Comparison of ENCODE assay signal across 19 cellular contexts in genomic region chr3:48711727-48712126, GRCh38. TPM values are rescaled to one million over a fixed set of nuclear protein-coding genes. Genes with fewer than 3 reads are reported as not detected.
DNase-seq lines count a peak whose midpoint lies in the region; ATAC-seq and TF ChIP-seq lines count a peak whose summit lies in the region.
"Had no signal": no experiment of that assay in that cellular context is flagged by ENCODE, and none has a peak within 500 bp of the region (broad histone marks: within the 10 kb centered on the region; RNA-seq: fewer than 3 reads in every experiment).

No MANE protein-coding gene starts in this region.

- H2AFZ ChIP-seq in H9 (ENCODE audit: low read length), result no peak overlapping the region

- peak overlapping the region; percentile 48 for H3K4me2 ChIP-seq in BLaER1
- no peak overlapping the region for H3K4me2 ChIP-seq in H9 (ENCODE audit: insufficient read depth, insufficient read length, low read length)

- H3K36me3 Mint-ChIP-seq in H9 (ENCODE audit: insufficient read depth in 1 of 3, low read depth in 3 of 3), result peaks cover 43 to 88% (median 86%) of the 10 kb centered on the region in 3 experiments
- H3K36me3 Mint-ChIP-seq in activated T-helper 2 cell treated with anti-CD3 and anti-CD28 coated beads, Interferon-gamma antibody, Interleukin-2, Interleukin-4, amounts not matched to agents 10 μg/mL and 5 μg/mL and 100 μg/mL, durations not matched to agents 14 hours and 24 hours and 36 hours (ENCODE audit: low read depth), result peaks cover 63% of the 10 kb centered on the region
- H3K36me3 Mint-ChIP-seq in mesothelial cell of epicardium, result peaks cover 30% of the 10 kb centered on the region

- H3K9me3 Mint-ChIP-seq in H9 (no peaks in the 10 kb centered on the region; a peak in 1 of 5 replicates), mesothelial cell of epicardium (no peaks in the 10 kb centered on the region)
- H3K9me3 Mint-ChIP-seq in activated T-helper 2 cell treated with anti-CD3 and anti-CD28 coated beads, Interferon-gamma antibody, Interleukin-2, Interleukin-4, amounts not matched to agents 10 μg/mL and 5 μg/mL and 100 μg/mL, durations not matched to agents 14 hours and 24 hours and 36 hours, result no peaks in the 10 kb centered on the region
- H3K9me3 Mint-ChIP-seq: activated CD4-positive, alpha-beta T cell treated with anti-CD3 and anti-CD28 coated beads, Interleukin-2, amount 10 ng/mL, durations not matched to agents 24 days and 14 days had no signal

- H2AK5ac ChIP-seq in H9 (ENCODE audit: insufficient read length, low read length), result no peak overlapping the region

- H4K8ac ChIP-seq in H9 (replicated peaks; ENCODE audit: insufficient read length, low read depth, low read length), result no peak overlapping the region

- no peak overlapping the region for H2BK20ac ChIP-seq in H9 (ENCODE audit: low read depth, low read length, poor library complexity, severe bottlenecking)

- H4K5ac ChIP-seq in H9 (ENCODE audit: insufficient read length, low read depth, low read length), result no peak overlapping the region

- H3K23me2 ChIP-seq in H9 (ENCODE audit: insufficient read length, low read depth, low read length, poor library complexity, severe bottlenecking), result no peaks in the 10 kb centered on the region

- ATAC-seq in left ventricle myocardium superior, result no peak
- ATAC-seq: foreskin keratinocyte, Panc1 had no signal

- TF ChIP-seq CTCF in H9 (conservative IDR thresholded peaks at IDR 0.05) (no peak), mesothelial cell of epicardium (IDR thresholded peaks at IDR 0.05; ENCODE audit: unreplicated experiment) (no peak), lower leg skin (IDR thresholded peaks at IDR 0.05) (no peak)

- H3K4me3 Mint-ChIP-seq in H9 (no peak overlapping the region), mesothelial cell of epicardium (no peak overlapping the region)
- H3K4me3 Mint-ChIP-seq in activated T-helper 2 cell treated with anti-CD3 and anti-CD28 coated beads, Interferon-gamma antibody, Interleukin-2, Interleukin-4, amounts not matched to agents 10 μg/mL and 5 μg/mL and 100 μg/mL, durations not matched to agents 14 hours and 24 hours and 36 hours (ENCODE audit: low read depth), result no peak overlapping the region
- H3K4me3 Mint-ChIP-seq: activated CD4-positive, alpha-beta T cell treated with anti-CD3 and anti-CD28 coated beads, Interleukin-2, amount 10 ng/mL, durations not matched to agents 24 days and 14 days had no signal

- no CpG with 5 or more reads among the region's 2 CpGs for WGBS in H9 (ENCODE audit: extremely low coverage, insufficient read length, low lambda C conversion rate)
- 62 to 65% methylated on average over 2 of the region's 2 CpGs for WGBS in lower leg skin, 2 donors

- no peak overlapping the region for H3K14ac ChIP-seq in H9 (ENCODE audit: insufficient read depth, low read length)

- H3K4me1 ChIP-seq in BLaER1 (peaks cover 80% of the 10 kb centered on the region), H9 (ENCODE audit: insufficient read depth, low read length) (no peaks in the 10 kb centered on the region; the same call in 1 of the 2 replicates)
- H3K4me1 ChIP-seq: HAP-1 had no signal

- H3K27me3 ChIP-seq in BLaER1 (no peaks in the 10 kb centered on the region), H9 (ENCODE audit: insufficient read depth, low read length) (no peaks in the 10 kb centered on the region)
- H3K27me3 ChIP-seq: foreskin keratinocyte, suprapubic skin had no signal

- no peaks in the 10 kb centered on the region; the same call in 1 of the 2 replicates for H3K27me3 Mint-ChIP-seq in H9 (ENCODE audit: low read depth)
- no peaks in the 10 kb centered on the region for H3K27me3 Mint-ChIP-seq in activated T-helper 2 cell treated with anti-CD3 and anti-CD28 coated beads, Interferon-gamma antibody, Interleukin-2, Interleukin-4, amounts not matched to agents 10 μg/mL and 5 μg/mL and 100 μg/mL, durations not matched to agents 14 hours and 24 hours and 36 hours (ENCODE audit: low read depth)
- H3K27me3 Mint-ChIP-seq in mesothelial cell of epicardium (ENCODE audit: low read depth), result no peaks in the 10 kb centered on the region
- H3K27me3 Mint-ChIP-seq: activated CD4-positive, alpha-beta T cell treated with anti-CD3 and anti-CD28 coated beads, Interleukin-2, amount 10 ng/mL, durations not matched to agents 24 days and 14 days had no signal

- TF ChIP-seq POLR2A in lower leg skin (IDR thresholded peaks at IDR 0.05), result no peak

- H3K18ac ChIP-seq in H9 (ENCODE audit: insufficient read length, low read depth, low read length), result no peak overlapping the region

- no peak overlapping the region for H3K56ac ChIP-seq in H9 (ENCODE audit: insufficient read length, low read depth, low read length)

- H4K20me1 ChIP-seq in BLaER1 (peaks cover 93% of the 10 kb centered on the region), H9 (ENCODE audit: control insufficient read depth, insufficient read depth, insufficient read length) (no peaks in the 10 kb centered on the region)

- DNase-seq in H9, result no peak
- DNase-seq in activated T-helper 2 cell treated with anti-CD3 and anti-CD28 coated beads, Interferon-gamma antibody, Interleukin-2, Interleukin-4, amounts not matched to agents 10 μg/mL and 5 μg/mL and 100 μg/mL, durations not matched to agents 14 hours and 24 hours and 36 hours (ENCODE audit: low spot score), result no peak
- DNase-seq in mesothelial cell of epicardium (ENCODE audit: low spot score in 2 of 2, unreplicated experiment in 2 of 2), result no peak
- no peak for DNase-seq in 8988T
- DNase-seq in lower leg skin (ENCODE audit: low spot score in 2 of 2), result no peak
- DNase-seq in left ventricle myocardium superior, result no peak
- DNase-seq in stimulated activated CD4-positive, alpha-beta T cell treated with anti-CD3 and anti-CD28 coated beads, Interleukin-15, amount 100 ng/mL, for 24 hours, result no peak
- DNase-seq: activated CD4-positive, alpha-beta T cell treated with anti-CD3 and anti-CD28 coated beads, Interleukin-2, amount 10 ng/mL, durations not matched to agents 24 days and 14 days; activated effector memory CD4-positive, alpha-beta T cell treated with Interleukin-2 at 50 U/mL for 16 hours; foreskin keratinocyte; KG1; midbrain; NCI-H1694 treated with DMSO at 0.1 percent for 48 hours; NCI-H524 treated with DMSO at 0.1 percent for 48 hours had no signal

- H2BK15ac ChIP-seq in H9 (ENCODE audit: low read depth, low read length), result no peak overlapping the region

- no peak overlapping the region for H3T11ph ChIP-seq in H9 (ENCODE audit: low read length)

- H3K4me1 Mint-ChIP-seq in H9 (peaks cover 43% of the 10 kb centered on the region in 2 experiments), mesothelial cell of epicardium (peaks cover 47% of the 10 kb centered on the region)
- peaks cover 29% of the 10 kb centered on the region for H3K4me1 Mint-ChIP-seq in activated T-helper 2 cell treated with anti-CD3 and anti-CD28 coated beads, Interferon-gamma antibody, Interleukin-2, Interleukin-4, amounts not matched to agents 10 μg/mL and 5 μg/mL and 100 μg/mL, durations not matched to agents 14 hours and 24 hours and 36 hours (ENCODE audit: low read depth)

- H3K9ac ChIP-seq in BLaER1 (peak overlapping the region; percentile 28), H9 (ENCODE audit: extremely low read depth, insufficient read length, low read length) (peak overlapping the region; percentile 31)

- H3K36me3 ChIP-seq in BLaER1, result peaks cover 86% of the 10 kb centered on the region
- H3K36me3 ChIP-seq: prostate gland had no signal

- intact Hi-C loops in activated T-helper 2 cell treated with anti-CD3 and anti-CD28 coated beads, Interferon-gamma antibody, Interleukin-2, Interleukin-4, amounts not matched to agents 10 μg/mL and 5 μg/mL and 100 μg/mL, durations not matched to agents 14 hours and 24 hours and 36 hours (cut with micrococcal nuclease), result no loop called here
- intact Hi-C loops in lower leg skin (cut with DNase I; ENCODE audit: low total_unique reads) (no loop called here), left ventricle myocardium superior (cut with micrococcal nuclease) (no loop called here)

- H3K4me3 ChIP-seq in BLaER1 (no peak overlapping the region), lower leg skin (ENCODE audit: low read depth, poor library complexity, severe bottlenecking) (no peak overlapping the region)
- H3K4me3 ChIP-seq: HAP-1, prostate gland, suprapubic skin had no signal

- H3K23ac ChIP-seq in H9 (ENCODE audit: insufficient read length, low read depth, low read length), result no peak overlapping the region

- H3K27ac Mint-ChIP-seq in H9, result peak overlapping the region in 2 of 3 experiments; percentile 59 to 63; a peak in 3 of 7 replicates
- H3K27ac Mint-ChIP-seq in activated T-helper 2 cell treated with anti-CD3 and anti-CD28 coated beads, Interferon-gamma antibody, Interleukin-2, Interleukin-4, amounts not matched to agents 10 μg/mL and 5 μg/mL and 100 μg/mL, durations not matched to agents 14 hours and 24 hours and 36 hours, result peak overlapping the region; percentile 31
- peak overlapping the region; percentile 32 for H3K27ac Mint-ChIP-seq in mesothelial cell of epicardium

- H2BK120ac ChIP-seq in H9 (ENCODE audit: low read depth, low read length, poor library complexity, severe bottlenecking), result no peak overlapping the region

- H3K79me2 ChIP-seq in H9 (ENCODE audit: insufficient read depth, low read length), result peaks cover 77% of the 10 kb centered on the region

- H2BK12ac ChIP-seq in H9 (ENCODE audit: insufficient read length, low read depth, low read length), result no peak overlapping the region

- peaks cover 5% of the 10 kb centered on the region for H3K79me1 ChIP-seq in H9 (ENCODE audit: insufficient read depth, low read depth, low read length, poor library complexity, severe bottlenecking)

- H2BK5ac ChIP-seq in H9 (ENCODE audit: insufficient read length, low read length), result no peak overlapping the region

- H3K27ac ChIP-seq in BLaER1, result no peak overlapping the region
- no peak overlapping the region for H3K27ac ChIP-seq in H9 (ENCODE audit: insufficient read length, low read depth, low read length)
- H3K27ac ChIP-seq: foreskin keratinocyte, suprapubic skin had no signal

- no peaks in the 10 kb centered on the region for H3K9me3 ChIP-seq in BLaER1
- no peaks in the 10 kb centered on the region for H3K9me3 ChIP-seq in H9 (ENCODE audit: control insufficient read depth, low read depth, low read length)
- H3K9me3 ChIP-seq: HAP-1, prostate gland, suprapubic skin had no signal

- no peak overlapping the region for H3K4ac ChIP-seq in H9 (ENCODE audit: low read depth, low read length)

- H4K91ac ChIP-seq in H9 (ENCODE audit: insufficient read length, low read depth, low read length), result no peak overlapping the region

RNA-seq across cellular contexts. Expression of gene IP6K2, which starts 5.3 kb away (rescaled TPM):
- total RNA-seq in H9 (2021), result 94.7 and 96.5 TPM in 2 replicates
- 65.4 and 68.2 TPM in 2 replicates for total RNA-seq in activated T-helper 2 cell treated with anti-CD3 and anti-CD28 coated beads, Interferon-gamma antibody, Interleukin-2, Interleukin-4, amounts not matched to agents 10 μg/mL and 5 μg/mL and 100 μg/mL, durations not matched to agents 14 hours and 24 hours and 36 hours
- 207 to 212 TPM (median 209 TPM) in 3 replicates for total RNA-seq in mesothelial cell of epicardium
- 100 to 1,000 TPM; 142 to 304 (median 187) TPM for total RNA-seq in lower leg skin
- 30.2 TPM for total RNA-seq in left ventricle myocardium superior

RNA-seq across cellular contexts. Expression of gene NCKIPSD, which starts 26.0 kb away (rescaled TPM):
- 38.3 and 46.0 TPM in 2 replicates for total RNA-seq in H9 (2021)
- 49.8 and 51.4 TPM in 2 replicates for total RNA-seq in activated T-helper 2 cell treated with anti-CD3 and anti-CD28 coated beads, Interferon-gamma antibody, Interleukin-2, Interleukin-4, amounts not matched to agents 10 μg/mL and 5 μg/mL and 100 μg/mL, durations not matched to agents 14 hours and 24 hours and 36 hours
- 30.7 to 33.5 TPM (median 31.9 TPM) in 3 replicates for total RNA-seq in mesothelial cell of epicardium
- total RNA-seq in lower leg skin, result 10 to 100 TPM; 32.0 to 51.0 (median 41.1) TPM
- total RNA-seq in left ventricle myocardium superior, result 13.6 TPM

RNA-seq across cellular contexts. Expression of gene CELSR3, which starts 49.0 kb away (rescaled TPM):
- total RNA-seq in H9 (2021), result 23.5 and 23.9 TPM in 2 replicates
- 16.0 and 16.5 TPM in 2 replicates for total RNA-seq in activated T-helper 2 cell treated with anti-CD3 and anti-CD28 coated beads, Interferon-gamma antibody, Interleukin-2, Interleukin-4, amounts not matched to agents 10 μg/mL and 5 μg/mL and 100 μg/mL, durations not matched to agents 14 hours and 24 hours and 36 hours
- 5.0 to 5.6 TPM (median 5.2 TPM) in 3 replicates for total RNA-seq in mesothelial cell of epicardium
- 1 to 10 TPM in 2 of 4 donors, under 1 TPM in 2; 0.59 to 4.7 (median 1.2) TPM for total RNA-seq in lower leg skin
- 0.35 TPM for total RNA-seq in left ventricle myocardium superior
